In genomic region chr3:140128217-140129137, GRCh38 we compare ENCODE assay signal across 8 cellular contexts.
DNase-seq lines count a peak whose midpoint lies in the region; ATAC-seq, FAIRE-seq and TF ChIP-seq lines count a peak whose summit lies in the region.

No MANE protein-coding gene starts in this region.

- no peaks in the 10 kb centered on the region for H3K4me1 ChIP-seq in keratinocyte (ENCODE audit: control insufficient read depth, extremely low read depth, insufficient read depth, low read length)

- no peaks in the 10 kb centered on the region for H3K36me3 ChIP-seq in keratinocyte (ENCODE audit: control insufficient read depth in 2 of 2, extremely low read depth in 1 of 2, insufficient read depth in 2 of 2, low read length in 2 of 2)

- peak; percentile 92 for DNase-seq in DMS 273 (lab: John Stamatoyannopoulos, UW; ENCODE audit: unreplicated experiment)
- DNase-seq in M059J (ENCODE audit: low read depth): peak; percentile 63
- peak; percentile 1 to 6 for DNase-seq in activated CD4-positive, alpha-beta T cell treated with anti-CD3 and anti-CD28 coated beads, Interleukin-2, amount 50 U/mL, for 48 hours
- DNase-seq in keratinocyte (ENCODE audit: low read depth, low spot score): no peak
- DNase-seq in CD1c-positive myeloid dendritic cell (ENCODE audit: extremely low spot score): no peak
- no peak for DNase-seq in mesothelial cell of epicardium (ENCODE audit: low spot score in 2 of 2, unreplicated experiment in 2 of 2)

- ATAC-seq in GM19324 (IDR thresholded peaks at IDR 0.05; ENCODE audit: low FRiP score, unreplicated experiment) (peak; percentile 58), GM18870 (IDR thresholded peaks at IDR 0.05; ENCODE audit: unreplicated experiment) (no peak)

- H3K9me3 ChIP-seq in keratinocyte (ENCODE audit: control insufficient read depth, low read depth, low read length): no peaks in the 10 kb centered on the region

- H3K27me3 ChIP-seq in keratinocyte (ENCODE audit: control insufficient read depth, extremely low read depth, insufficient read depth, low read length): peaks cover 13% of the 10 kb centered on the region

- dilution Hi-C loops in keratinocyte (cut with MboI; ENCODE audit: extremely low pct_ligation_motif_present, low sequenced_read_pairs): no loop called here

- H3K4me3 ChIP-seq in keratinocyte (ENCODE audit: control insufficient read depth in 2 of 3, extremely low read depth in 1 of 3, insufficient read depth in 2 of 3, low read depth in 1 of 3, low read length in 3 of 3): no peak overlapping the region

- no peaks in the 10 kb centered on the region for H3K36me3 Mint-ChIP-seq in mesothelial cell of epicardium

- H2AFZ ChIP-seq in keratinocyte (ENCODE audit: control insufficient read depth, low read length): no peak overlapping the region

- peak in 2 of 3 experiments; percentile 44 to 46 for TF ChIP-seq CTCF in keratinocyte (optimal IDR thresholded peaks at IDR 0.05 in 1 of 3, IDR thresholded peaks at IDR 0.05 in 1 of 3, conservative IDR thresholded peaks at IDR 0.05 in 1 of 3; ENCODE audit: extremely low read depth in 1 of 3, insufficient read depth in 2 of 3, low read length in 3 of 3)
- no peak for TF ChIP-seq CTCF in mesothelial cell of epicardium (IDR thresholded peaks at IDR 0.05; ENCODE audit: unreplicated experiment)

- no peaks in the 10 kb centered on the region for H4K20me1 ChIP-seq in keratinocyte (ENCODE audit: control insufficient read depth, extremely low read depth, insufficient read depth, low read length)

- H3K9me3 Mint-ChIP-seq in mesothelial cell of epicardium: no peaks in the 10 kb centered on the region

- H3K79me2 ChIP-seq in keratinocyte (ENCODE audit: control insufficient read depth, insufficient read depth, low read length): no peaks in the 10 kb centered on the region

- H3K4me1 Mint-ChIP-seq in mesothelial cell of epicardium: peaks cover 20% of the 10 kb centered on the region

- H3K9me1 ChIP-seq in keratinocyte (ENCODE audit: control insufficient read depth, extremely low read depth, insufficient read depth, low read length): no peaks in the 10 kb centered on the region

- H3K27ac ChIP-seq in keratinocyte (ENCODE audit: control insufficient read depth, insufficient read depth, low read length): no peak overlapping the region

- H3K27ac Mint-ChIP-seq in mesothelial cell of epicardium: no peak overlapping the region

- peaks cover 6% of the 10 kb centered on the region for H3K27me3 Mint-ChIP-seq in mesothelial cell of epicardium (ENCODE audit: low read depth)

- H3K9ac ChIP-seq in keratinocyte (ENCODE audit: control insufficient read depth, extremely low read depth, insufficient read depth, low read length): no peak overlapping the region

- H3K4me2 ChIP-seq in keratinocyte (ENCODE audit: control insufficient read depth, extremely low read depth, insufficient read depth, low read depth, low read length): no peak overlapping the region

- no peak overlapping the region for H3K4me3 Mint-ChIP-seq in mesothelial cell of epicardium

- FAIRE-seq in keratinocyte (lab: Jason Lieb, UNC): no peak

Comparison
In these comparisons a context has a peak if more than half of its experiments do, and no peak if none do; other contexts are left out.
1. DNase-seq: peak in DMS 273 (single experiment), M059J (single experiment) and activated CD4-positive, alpha-beta T cell treated with anti-CD3 and anti-CD28 coated beads, Interleukin-2, amount 50 U/mL, for 48 hours (2 of 2); none in keratinocyte (single experiment), CD1c-positive myeloid dendritic cell (single experiment) and mesothelial cell of epicardium (0 of 2).